8 cellular contexts compared by ENCODE assay signal in genomic region chr19:3544742-3545668, GRCh38.
DNase-seq lines count a peak whose midpoint lies in the region; ATAC-seq and TF ChIP-seq lines count a peak whose summit lies in the region.

No MANE protein-coding gene starts in this region.

- no peaks in the 10 kb centered on the region for H3K27me3 ChIP-seq in neutrophil

- TF ChIP-seq CTCF in fibroblast of pulmonary artery (IDR thresholded peaks at IDR 0.05; ENCODE audit: low read length, missing control alignments) (peak; percentile 89), neutrophil (IDR thresholded peaks at IDR 0.05) (peak; percentile 95)

- no peak overlapping the region for H3K4me3 ChIP-seq in fibroblast of pulmonary artery (replicated peaks; ENCODE audit: low read depth, low read length)
- no peak overlapping the region for H3K4me3 ChIP-seq in neutrophil (ENCODE audit: low read depth in 1 of 2, low read length in 1 of 2)

- H3K36me3 ChIP-seq in neutrophil, result peaks cover 46% of the 10 kb centered on the region

- DNase-seq in 8988T, result peak; percentile 78
- peak; percentile 87 for DNase-seq in GM19238 (ENCODE audit: insufficient read length, low spot score)
- peak; percentile 48 for DNase-seq in RKO (ENCODE audit: low spot score)
- DNase-seq in activated T-helper 9 cell treated with anti-CD3 and anti-CD28 coated beads, Interleukin-2, amount 50 U/mL, for 16 hours (ENCODE audit: low read depth), result peak; percentile 69
- DNase-seq in fibroblast of pulmonary artery (ENCODE audit: low read depth), result peak; percentile 58
- peak; percentile 87 for DNase-seq in superior temporal gyrus (ENCODE audit: extremely low spot score)

- H3K27ac ChIP-seq in neutrophil, result peak overlapping the region; percentile 64

- peaks cover 32 to 39% of the 10 kb centered on the region in 2 experiments for H3K4me1 ChIP-seq in neutrophil (ENCODE audit: control insufficient read depth in 1 of 2, insufficient read depth in 1 of 2, low read depth in 1 of 2, low read length in 1 of 2)

- H3K9me3 ChIP-seq in neutrophil, result no peaks in the 10 kb centered on the region

- no peak for ATAC-seq in GM21526 (IDR thresholded peaks at IDR 0.05; ENCODE audit: low FRiP score, unreplicated experiment)
